28 cellular contexts compared by ENCODE assay signal in the genomic region with DNA sequence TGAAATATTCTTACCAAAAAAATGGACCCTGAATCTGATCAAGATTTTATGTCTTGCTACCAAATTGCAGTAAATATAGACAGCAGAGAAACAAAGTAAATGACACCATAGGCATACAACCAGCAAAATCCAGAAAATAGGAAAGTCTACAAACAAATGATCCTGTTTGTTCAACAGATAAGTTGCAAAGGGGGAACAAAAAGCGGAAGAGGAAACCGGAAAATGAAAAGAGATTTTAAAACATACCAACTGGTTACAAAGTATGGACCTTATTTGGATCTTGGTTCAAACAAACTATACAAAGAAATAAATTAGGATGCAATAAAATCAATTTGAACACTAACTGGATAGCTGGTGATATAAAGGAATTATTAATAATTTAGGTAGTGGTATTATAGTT.
"Had no signal": no experiment of that assay in that cellular context is flagged by ENCODE, and none has a peak within 500 bp of the region (broad histone marks: within the 10 kb centered on the region; RNA-seq: fewer than 3 reads in every experiment).

No MANE protein-coding gene starts in this region.

- H3K4me1 ChIP-seq: body of pancreas, colonic mucosa, pancreas, prostate gland, thyroid gland, upper lobe of left lung had no signal

- ATAC-seq: activated CD8-positive, alpha-beta memory T cell treated with anti-CD3 and anti-CD28 coated beads, Interleukin-2, amount 10 ng/mL, durations not matched to agents 7 days and 5 days; activated CD8-positive, alpha-beta T cell treated with anti-CD3 and anti-CD28 coated beads, Interleukin-2, amount 10 ng/mL, durations not matched to agents 7 days and 5 days; activated naive CD4-positive, alpha-beta T cell treated with anti-CD3 and anti-CD28 coated beads, Interleukin-2, amount 50 U/mL, for 72 hours; body of pancreas; pancreas; stimulated activated effector memory CD8-positive, alpha-beta T cell treated with anti-CD3 and anti-CD28 coated beads, Interleukin-12 subunit alpha, Interleukin-12 subunit beta, amount 100 ng/mL, for 72 hours; stimulated activated naive CD8-positive, alpha-beta T cell treated with anti-CD3 and anti-CD28 coated beads, Interleukin-15, amount 100 ng/mL, for 72 hours had no signal

- H3K9me3 ChIP-seq: body of pancreas, colonic mucosa, pancreas, prostate gland, sigmoid colon, thyroid gland, upper lobe of left lung had no signal

- H3K36me3 ChIP-seq: colonic mucosa, left ventricle myocardium inferior, pancreas, prostate gland, sigmoid colon, thyroid gland, upper lobe of left lung had no signal

- H3K4me3 ChIP-seq: body of pancreas, colonic mucosa, left ventricle myocardium inferior, pancreas, prostate gland, sigmoid colon, thyroid gland, upper lobe of left lung had no signal

- FAIRE-seq: endometrium, frontal cortex, islet of Langerhans, pancreas, small intestine, TTC549 had no signal

- DNase-seq: activated B cell treated with CpG ODN at 0.5 μM for 24 hours; activated CD4-positive, alpha-beta T cell treated with anti-CD3 and anti-CD28 coated beads, Interleukin-2, amount 50 U/mL, for 1 hour; activated CD8-positive, alpha-beta memory T cell treated with anti-CD3 and anti-CD28 coated beads, Interleukin-2, amount 10 ng/mL, durations not matched to agents 7 days and 5 days; activated CD8-positive, alpha-beta T cell treated with anti-CD3 and anti-CD28 coated beads, Interleukin-2, amount 10 ng/mL, durations not matched to agents 7 days and 5 days; activated T-cell treated with anti-CD3 and anti-CD28 coated beads, Interleukin-2, amount 50 U/mL, for 48 hours; body of pancreas; cerebellar nuclear complex; colonic mucosa; effector CD8-positive, alpha-beta T cell; left ventricle myocardium inferior; naive B cell; nephron progenitor cell; pancreas; sigmoid colon; stimulated activated CD4-positive, alpha-beta T cell treated with anti-CD3 and anti-CD28 coated beads, Interleukin-4, amount 100 ng/mL, for 24 hours; stimulated activated naive CD8-positive, alpha-beta T cell treated with anti-CD3 and anti-CD28 coated beads, Interleukin-15, amount 100 ng/mL, for 72 hours; substantia nigra; T-helper 9 cell; thyroid gland; upper lobe of left lung had no signal

- H3K27ac ChIP-seq: body of pancreas, colonic mucosa, left ventricle myocardium inferior, pancreas, prostate gland, sigmoid colon, thyroid gland, upper lobe of left lung had no signal

- H3K27me3 ChIP-seq: body of pancreas, colonic mucosa, pancreas, sigmoid colon, thyroid gland, upper lobe of left lung had no signal
